Comparison of ENCODE assay signal across 8 cellular contexts in genomic region chr2:46335404-46335965, GRCh38. TPM values are rescaled to one million over a fixed set of nuclear protein-coding genes. Genes with fewer than 3 reads are reported as not detected.
A peak's percentile ranks its signal among the peaks of the same experiment; 100 is the strongest.
DNase-seq lines count a peak whose midpoint lies in the region; ATAC-seq and TF ChIP-seq lines count a peak whose summit lies in the region.

No MANE protein-coding gene starts in this region.

- no peaks in the 10 kb centered on the region for H3K27me3 ChIP-seq in liver (ENCODE audit: control insufficient read depth in 4 of 4, insufficient read depth in 4 of 4, low read length in 3 of 4)

- no peaks in the 10 kb centered on the region for H3K36me3 ChIP-seq in liver (ENCODE audit: control insufficient read depth in 4 of 4, insufficient read depth in 3 of 4, low read depth in 1 of 4, low read length in 3 of 4)

- H3K27ac ChIP-seq in liver (ENCODE audit: low read depth in 1 of 2, low read length in 2 of 2) (peak overlapping the region; percentile 81 to 82), temporal lobe (ENCODE audit: low read depth, low read length) (peak overlapping the region; percentile 36)

- 34% methylated on average over 15 of the region's 15 CpGs for WGBS in liver

- POLR2A ChIA-PET in HEK293T (lab: Yijun Ruan, JAX): no interaction called here

- H3K4me3 ChIP-seq in liver (ENCODE audit: low read depth in 1 of 3, low read length in 3 of 3): no peak overlapping the region

- no peak for ATAC-seq in HG02938 (IDR thresholded peaks at IDR 0.05; ENCODE audit: unreplicated experiment)
- ATAC-seq in HG03159 (IDR thresholded peaks at IDR 0.05; ENCODE audit: unreplicated experiment): no peak

- CTCF ChIA-PET in HEK293T (lab: Yijun Ruan, JAX): no interaction called here

- H3K9ac ChIP-seq in liver (ENCODE audit: low read depth in 1 of 2, low read length in 2 of 2): no peak overlapping the region

- peaks cover 29 to 100% (median 86%) of the 10 kb centered on the region in 4 donors for H3K4me1 ChIP-seq in liver (ENCODE audit: control insufficient read depth in 4 of 4, insufficient read depth in 4 of 4, low read length in 3 of 4)

- no peaks in the 10 kb centered on the region for H3K9me3 ChIP-seq in liver (ENCODE audit: control insufficient read depth in 4 of 4, low read length in 3 of 4)

- TF ChIP-seq RAD21 in liver (IDR thresholded peaks at IDR 0.05): no peak

- DNase-seq in M059J (ENCODE audit: low read depth): peak; percentile 46
- peak; percentile 87 to 93 for DNase-seq in dermis microvascular lymphatic vessel endothelial cell (ENCODE audit: low read depth in 2 of 2)
- no peak for DNase-seq in HEK293T (ENCODE audit: extremely low spot score)
- no peak for DNase-seq in 8988T

- no peak for TF ChIP-seq CTCF in liver (IDR thresholded peaks at IDR 0.05; ENCODE audit: low read depth, low read length, missing input control)

TF ChIP-seq in liver, 16 proteins besides CTCF, POLR2A, EP300 and RAD21:
- TF ChIP-seq, protein P1, sequence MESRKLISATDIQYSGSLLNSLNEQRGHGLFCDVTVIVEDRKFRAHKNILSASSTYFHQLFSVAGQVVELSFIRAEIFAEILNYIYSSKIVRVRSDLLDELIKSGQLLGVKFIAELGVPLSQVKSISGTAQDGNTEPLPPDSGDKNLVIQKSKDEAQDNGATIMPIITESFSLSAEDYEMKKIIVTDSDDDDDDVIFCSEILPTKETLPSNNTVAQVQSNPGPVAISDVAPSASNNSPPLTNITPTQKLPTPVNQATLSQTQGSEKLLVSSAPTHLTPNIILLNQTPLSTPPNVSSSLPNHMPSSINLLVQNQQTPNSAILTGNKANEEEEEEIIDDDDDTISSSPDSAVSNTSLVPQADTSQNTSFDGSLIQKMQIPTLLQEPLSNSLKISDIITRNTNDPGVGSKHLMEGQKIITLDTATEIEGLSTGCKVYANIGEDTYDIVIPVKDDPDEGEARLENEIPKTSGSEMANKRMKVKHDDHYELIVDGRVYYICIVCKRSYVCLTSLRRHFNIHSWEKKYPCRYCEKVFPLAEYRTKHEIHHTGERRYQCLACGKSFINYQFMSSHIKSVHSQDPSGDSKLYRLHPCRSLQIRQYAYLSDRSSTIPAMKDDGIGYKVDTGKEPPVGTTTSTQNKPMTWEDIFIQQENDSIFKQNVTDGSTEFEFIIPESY (IDR thresholded peaks at IDR 0.05): no peak

TF ChIP-seq in HEK293T, 16 proteins besides CTCF, POLR2A, EP300 and RAD21:
- TF ChIP-seq LEF1 (IDR thresholded peaks at IDR 0.05; ENCODE audit: borderline replicate concordance) (no peak), ELF4 (IDR thresholded peaks at IDR 0.05) (no peak), ARNT (IDR thresholded peaks at IDR 0.05) (no peak), FOXK2 (IDR thresholded peaks at IDR 0.05) (no peak), NFRKB (IDR thresholded peaks at IDR 0.05) (no peak), FOXA1 (IDR thresholded peaks at IDR 0.05) (no peak), HDGF (IDR thresholded peaks at IDR 0.05; ENCODE audit: borderline replicate concordance) (no peak), BHLHE40 (IDR thresholded peaks at IDR 0.05; ENCODE audit: borderline replicate concordance) (no peak), SUZ12 (IDR thresholded peaks at IDR 0.05) (no peak), TARDBP (IDR thresholded peaks at IDR 0.05) (no peak), ZNF384 (IDR thresholded peaks at IDR 0.05) (no peak), FOXM1 (IDR thresholded peaks at IDR 0.05; ENCODE audit: borderline replicate concordance) (no peak), L3MBTL2 (conservative IDR thresholded peaks at IDR 0.05) (no peak), SP1 (IDR thresholded peaks at IDR 0.05) (no peak), CTBP1 (IDR thresholded peaks at IDR 0.05; ENCODE audit: borderline replicate concordance) (no peak)
- TF ChIP-seq, protein P2, sequence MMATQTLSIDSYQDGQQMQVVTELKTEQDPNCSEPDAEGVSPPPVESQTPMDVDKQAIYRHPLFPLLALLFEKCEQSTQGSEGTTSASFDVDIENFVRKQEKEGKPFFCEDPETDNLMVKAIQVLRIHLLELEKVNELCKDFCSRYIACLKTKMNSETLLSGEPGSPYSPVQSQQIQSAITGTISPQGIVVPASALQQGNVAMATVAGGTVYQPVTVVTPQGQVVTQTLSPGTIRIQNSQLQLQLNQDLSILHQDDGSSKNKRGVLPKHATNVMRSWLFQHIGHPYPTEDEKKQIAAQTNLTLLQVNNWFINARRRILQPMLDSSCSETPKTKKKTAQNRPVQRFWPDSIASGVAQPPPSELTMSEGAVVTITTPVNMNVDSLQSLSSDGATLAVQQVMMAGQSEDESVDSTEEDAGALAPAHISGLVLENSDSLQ (IDR thresholded peaks at IDR 0.05): no peak

RNA-seq across cellular contexts. Expression of gene EPAS1, which starts 38.3 kb away (rescaled TPM):
- 22.0 and 23.7 TPM in 2 replicates for total RNA-seq in M059J (2014; rRNA removed; shearing (Covaris generic))
- 109 and 193 TPM in 2 replicates for total RNA-seq in dermis microvascular lymphatic vessel endothelial cell
- 100 to 1,000 TPM in 1 of 2 donors, 10 to 100 TPM in 1; 51.5 to 193 TPM for total RNA-seq in liver
- 10 to 100 TPM; 26.2 to 70.7 TPM for polyA plus RNA-seq in liver
- total RNA-seq in temporal lobe: 13.5 TPM

Comparison
In these comparisons a context has a peak if more than half of its experiments do, and no peak if none do; other contexts are left out.
1. DNase-seq: peak in M059J (single experiment) and dermis microvascular lymphatic vessel endothelial cell (2 of 2); none in HEK293T (single experiment) and 8988T (single experiment).